Comparison of ENCODE assay signal across 5 cellular contexts in genomic region chr22:23561025-23561510, GRCh38. TPM values are rescaled to one million over a fixed set of nuclear protein-coding genes. Genes with fewer than 3 reads are reported as not detected.
"Had no signal": no experiment of that assay in that cellular context is flagged by ENCODE, and none has a peak within 500 bp of the region (broad histone marks: within the 10 kb centered on the region; RNA-seq: fewer than 3 reads in every experiment).

No MANE protein-coding gene starts in this region.

RNA-seq across cellular contexts. Expression of gene IGLL1, which starts 19.0 kb away (rescaled TPM):
- total RNA-seq: GM23338, H1, H9, HT-29, IMR-90 had no signal
- polyA plus RNA-seq: GM23338, H1, IMR-90 had no signal
